Comparison of ENCODE assay signal across 13 cellular contexts in the genomic region with DNA sequence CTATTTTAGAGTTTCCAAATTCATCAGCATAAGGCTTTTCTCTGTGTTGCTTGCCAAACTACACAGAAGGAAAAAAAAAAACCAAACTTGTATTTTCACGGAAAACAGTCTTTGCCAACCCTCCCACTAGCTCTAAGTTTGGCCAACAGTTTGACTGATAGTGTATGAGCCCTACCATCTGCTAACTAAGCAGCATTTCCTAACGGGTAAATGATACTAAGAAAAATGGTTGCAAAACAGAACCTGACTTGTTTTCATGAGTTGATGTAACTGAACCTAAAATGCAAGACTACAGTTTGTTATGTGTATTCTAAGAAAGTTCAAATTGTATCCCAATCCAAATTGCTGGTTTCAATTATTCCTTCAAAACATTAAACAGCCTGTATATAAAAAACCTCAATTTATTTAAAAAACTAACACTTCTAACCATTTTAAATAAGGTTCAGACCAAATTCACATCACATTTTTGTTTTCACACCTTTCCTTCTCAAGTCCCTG.
DNase-seq lines count a peak whose midpoint lies in the region; ATAC-seq lines count a peak whose summit lies in the region.
"Had no signal": no experiment of that assay in that cellular context is flagged by ENCODE, and none has a peak within 500 bp of the region (broad histone marks: within the 10 kb centered on the region; RNA-seq: fewer than 3 reads in every experiment).

No MANE protein-coding gene starts in this region.

- DNase-seq in DMS 273 treated with DMSO at 0.1 percent for 48 hours (lab: John Stamatoyannopoulos, UW) (peak; percentile 84), OCI-M1 (lab: John Stamatoyannopoulos, UW) (peak; percentile 67), fibroblast of peridontal ligament (ENCODE audit: extremely low read depth) (peak; percentile 97), skeletal muscle cell (ENCODE audit: low read depth) (peak; percentile 58), DMS79 treated with DMSO at 0.1 percent for 48 hours (lab: John Stamatoyannopoulos, UW) (no peak), NAMALWA (ENCODE audit: low spot score) (no peak)
- DNase-seq in central memory CD4-positive, alpha-beta T cell: no peak
- DNase-seq: activated CD4-positive, alpha-beta T cell treated with anti-CD3 and anti-CD28 coated beads for 48 hours; esophagus squamous epithelium; midbrain; NCI-H2029 treated with DMSO at 0.1 percent for 48 hours; stimulated activated CD4-positive, alpha-beta T cell treated with anti-CD3 and anti-CD28 coated beads, Interleukin-2, amount 100 ng/mL, for 24 hours had no signal

- ATAC-seq in GM21447 (IDR thresholded peaks at IDR 0.05; ENCODE audit: unreplicated experiment): no peak

- no peak overlapping the region for H3K4me3 ChIP-seq in skeletal muscle cell (ENCODE audit: low read depth, low read length)
- H3K4me3 ChIP-seq: esophagus squamous epithelium had no signal

Comparison
In these comparisons a context has a peak if more than half of its experiments do, and no peak if none do; other contexts are left out.
1. DNase-seq: peak in DMS 273 treated with DMSO at 0.1 percent for 48 hours (single experiment), OCI-M1 (single experiment), fibroblast of peridontal ligament (single experiment) and skeletal muscle cell (single experiment); none in DMS79 treated with DMSO at 0.1 percent for 48 hours (single experiment), NAMALWA (single experiment) and central memory CD4-positive, alpha-beta T cell (single experiment).